Comparison of ENCODE assay signal across 14 cellular contexts in the genomic region with DNA sequence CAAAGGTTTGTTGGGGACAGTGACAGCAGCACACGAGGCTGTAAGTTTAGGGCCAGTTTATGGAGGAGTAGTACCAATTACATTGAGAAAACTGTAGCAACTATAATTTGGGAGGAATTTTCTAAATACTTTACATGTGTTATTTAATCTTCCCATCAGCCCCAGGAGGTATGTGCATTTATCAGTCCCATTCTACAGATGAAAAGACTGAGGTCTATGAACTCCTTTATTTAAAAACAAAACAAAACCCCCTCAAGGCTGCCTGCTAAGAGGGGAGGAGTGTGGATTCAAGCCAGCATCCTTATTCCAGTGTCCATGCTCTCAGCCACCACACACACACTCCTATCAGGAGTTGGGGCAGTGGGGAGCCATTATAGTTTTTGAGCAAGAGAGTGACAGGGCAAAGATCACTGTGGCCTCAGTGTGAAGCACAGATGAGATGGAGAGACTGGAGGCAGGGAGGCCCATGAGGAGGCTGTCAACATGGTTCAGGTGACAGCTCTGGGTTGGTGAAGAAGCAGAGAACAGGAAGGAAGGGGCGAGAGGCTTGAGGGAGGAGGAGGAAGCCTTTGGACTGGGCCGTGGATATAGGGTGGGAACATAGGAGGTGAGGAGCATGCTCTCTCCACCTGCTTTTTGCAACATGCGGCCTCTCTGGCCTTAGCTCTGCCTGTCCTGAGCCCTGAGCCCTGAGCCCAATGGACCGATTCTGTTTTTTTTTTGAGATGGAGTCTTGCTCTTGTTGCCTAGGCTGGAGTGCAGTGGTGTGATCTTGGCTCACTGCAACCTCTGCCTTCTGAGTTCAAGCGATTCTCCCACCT. TPM values are rescaled to one million over a fixed set of nuclear protein-coding genes. Genes with fewer than 3 reads are reported as not detected.
DNase-seq lines count a peak whose midpoint lies in the region; ATAC-seq and TF ChIP-seq lines count a peak whose summit lies in the region.
"Had no signal": no experiment of that assay in that cellular context is flagged by ENCODE, and none has a peak within 500 bp of the region (broad histone marks: within the 10 kb centered on the region; RNA-seq: fewer than 3 reads in every experiment).

No MANE protein-coding gene starts in this region.

- H3K4me3 Mint-ChIP-seq in CD4-positive, alpha-beta T cell, result peak overlapping the region; percentile 72
- H3K4me3 Mint-ChIP-seq in T-helper 17 cell, result peak overlapping the region; percentile 88
- H3K4me3 Mint-ChIP-seq: GM23338 had no signal

- intact Hi-C loops in CD4-positive, alpha-beta T cell (cut with DNase I, micrococcal nuclease), result loop anchor here in 1 of 2 experiments (10.0 kb wide), 1 partner anchor 272 kb away; no protein-coding TSS in a partner anchor
- intact Hi-C loops in gastrocnemius medialis (cut with DNase I; ENCODE audit: low total_unique reads), result no loop called here

- no peaks in the 10 kb centered on the region for H3K9me3 Mint-ChIP-seq in CD4-positive, alpha-beta T cell
- H3K9me3 Mint-ChIP-seq: GM23338 had no signal

- POLR2A ChIA-PET in CD4-positive, alpha-beta T cell (lab: Charles Lee), result interaction anchor here (0.8 to 4.5 kb wide), 13 partner anchors 9 to 269 kb away, joined by 3 to 46 read pairs (median 8); partner anchors contain the start of gene TNFRSF1B

- peaks cover 79% of the 10 kb centered on the region for H3K4me1 Mint-ChIP-seq in CD4-positive, alpha-beta T cell (ENCODE audit: low read depth)
- peaks cover 79% of the 10 kb centered on the region for H3K4me1 Mint-ChIP-seq in T-helper 17 cell

- no peak overlapping the region for H3K4me3 ChIP-seq in fibroblast of lung (replicated peaks in 1 of 4; ENCODE audit: control extremely low read depth in 1 of 4, insufficient read depth in 1 of 4, low read depth in 3 of 4, low read length in 4 of 4)
- H3K4me3 ChIP-seq in gastrocnemius medialis, result no peak overlapping the region
- H3K4me3 ChIP-seq: ascending aorta, GM23338, psoas muscle had no signal

- H3K36me3 Mint-ChIP-seq in CD4-positive, alpha-beta T cell (ENCODE audit: low read depth), result peaks cover 25% of the 10 kb centered on the region
- peaks cover 2% of the 10 kb centered on the region for H3K36me3 Mint-ChIP-seq in T-helper 17 cell (ENCODE audit: low read depth)

- no peaks in the 10 kb centered on the region for H3K9me3 ChIP-seq in CD4-positive, alpha-beta T cell (ENCODE audit: control insufficient read depth, low read length)
- no peaks in the 10 kb centered on the region for H3K9me3 ChIP-seq in T-helper 17 cell (ENCODE audit: control insufficient read depth, low read length, poor library complexity, severe bottlenecking)
- H3K9me3 ChIP-seq in fibroblast of lung (ENCODE audit: control insufficient read depth, insufficient read depth, low read depth, low read length), result no peaks in the 10 kb centered on the region
- H3K9me3 ChIP-seq in gastrocnemius medialis, result no peaks in the 10 kb centered on the region
- H3K9me3 ChIP-seq: ascending aorta, psoas muscle had no signal

- in situ Hi-C loops in gastrocnemius medialis (cut with MboI; ENCODE audit: low sequenced_read_pairs in 4 of 4), result no loop called here

- H3K4me1 ChIP-seq in fibroblast of lung (ENCODE audit: control insufficient read depth, extremely low read depth, insufficient read depth, low read length), result peaks cover 41% of the 10 kb centered on the region
- peaks cover 26 to 67% of the 10 kb centered on the region in 2 donors for H3K4me1 ChIP-seq in gastrocnemius medialis

- no peaks in the 10 kb centered on the region for H3K27me3 Mint-ChIP-seq in CD4-positive, alpha-beta T cell
- no peaks in the 10 kb centered on the region for H3K27me3 Mint-ChIP-seq in T-helper 17 cell

- peak overlapping the region; percentile 85 for H3K27ac ChIP-seq in CD4-positive, alpha-beta T cell (ENCODE audit: low read depth, low read length)
- H3K27ac ChIP-seq in fibroblast of lung (ENCODE audit: insufficient read depth, low read length) (peak overlapping the region; percentile 27), gastrocnemius medialis (peak overlapping the region; percentile 45 to 88 (median 86))

- CTCF ChIA-PET in CD4-positive, alpha-beta T cell (lab: Charles Lee), result interaction anchor here (3.0 to 5.3 kb wide), 2 partner anchors 8 to 52 kb away, joined by 13 to 67 read pairs; no protein-coding TSS in a partner anchor

- TF ChIP-seq POLR2A in gastrocnemius medialis (IDR thresholded peaks at IDR 0.05), result no peak

- no peaks in the 10 kb centered on the region for H4K20me1 ChIP-seq in fibroblast of lung (ENCODE audit: control insufficient read depth, extremely low read depth, insufficient read depth, low read length)

- H3K9ac ChIP-seq in fibroblast of lung (ENCODE audit: insufficient read depth, low read length), result no peak overlapping the region

- no peak for ATAC-seq in CD4-positive, alpha-beta T cell (ENCODE audit: poor library complexity)
- no peak for ATAC-seq in T-helper 17 cell
- no peak for ATAC-seq in gastrocnemius medialis
- no peak for ATAC-seq in GM19324 (IDR thresholded peaks at IDR 0.05; ENCODE audit: low FRiP score, unreplicated experiment)
- ATAC-seq: psoas muscle had no signal

- no peaks in the 10 kb centered on the region for H3K27me3 ChIP-seq in CD4-positive, alpha-beta T cell (ENCODE audit: control insufficient read depth, insufficient read depth, low read length)
- H3K27me3 ChIP-seq in fibroblast of lung (ENCODE audit: control insufficient read depth, insufficient read depth, low read length) (no peaks in the 10 kb centered on the region), gastrocnemius medialis (no peaks in the 10 kb centered on the region)
- H3K27me3 ChIP-seq: ascending aorta had no signal

- H3K36me3 ChIP-seq in fibroblast of lung (ENCODE audit: control insufficient read depth, insufficient read depth, low read length) (peaks cover 1% of the 10 kb centered on the region), gastrocnemius medialis (no peaks in the 10 kb centered on the region)
- H3K36me3 ChIP-seq: ascending aorta had no signal

- TF ChIP-seq CTCF in CD4-positive, alpha-beta T cell (IDR thresholded peaks at IDR 0.05), result no peak
- TF ChIP-seq CTCF in fibroblast of lung (conservative IDR thresholded peaks at IDR 0.05 in 1 of 2, IDR thresholded peaks at IDR 0.05 in 1 of 2; ENCODE audit: low read depth in 1 of 2, low read length in 2 of 2) (no peak), gastrocnemius medialis (IDR thresholded peaks at IDR 0.05 in 4 of 5, conservative IDR thresholded peaks at IDR 0.05 in 1 of 5) (no peak)

- H3K4me2 ChIP-seq in fibroblast of lung (ENCODE audit: extremely low read depth, insufficient read depth, low read length), result no peak overlapping the region
- H3K4me2 ChIP-seq: GM23338 had no signal

- H2AFZ ChIP-seq in fibroblast of lung (ENCODE audit: low read length), result no peak overlapping the region
- H2AFZ ChIP-seq: GM23338 had no signal

- DNase-seq in CD4-positive, alpha-beta T cell, result no peak
- no peak for DNase-seq in T-helper 17 cell
- no peak for DNase-seq in fibroblast of lung (ENCODE audit: low read depth in 2 of 2)
- DNase-seq in gastrocnemius medialis, result no peak
- no peak for DNase-seq in NCI-H2081 (lab: John Stamatoyannopoulos, UW)
- no peak for DNase-seq in GM03348 (ENCODE audit: low spot score)
- DNase-seq: GF-D8; midbrain; NCI-H187; psoas muscle; stimulated activated CD4-positive, alpha-beta T cell treated with anti-CD3 and anti-CD28 coated beads, Interleukin-4, amount 100 ng/mL, for 1 hour had no signal

- H3K79me2 ChIP-seq in fibroblast of lung (ENCODE audit: control insufficient read depth, insufficient read depth, low read length), result peaks cover 49% of the 10 kb centered on the region

- peak overlapping the region; percentile 96 for H3K27ac Mint-ChIP-seq in CD4-positive, alpha-beta T cell
- H3K27ac Mint-ChIP-seq in T-helper 17 cell, result peak overlapping the region; percentile 100
- H3K27ac Mint-ChIP-seq: GM23338 had no signal

RNA-seq across cellular contexts. Expression of gene TNFRSF1B, which starts 9.7 kb away (rescaled TPM):
- total RNA-seq in CD4-positive, alpha-beta T cell, result 10 to 100 TPM; 61.9 to 62.6 TPM
- 100 to 1,000 TPM; 127 to 132 TPM for total RNA-seq in T-helper 17 cell
- total RNA-seq in fibroblast of lung, result 23.9 and 24.8 TPM in 2 replicates
- 14.8 and 27.5 TPM in 2 replicates for polyA plus RNA-seq in fibroblast of lung
- polyA plus RNA-seq in fibroblast of lung (2012), result 20.5 and 37.0 TPM in 2 replicates
- 43.1 and 95.0 TPM in 2 replicates for polyA minus RNA-seq in fibroblast of lung (ENCODE audit: low replicate concordance)
- total RNA-seq in gastrocnemius medialis, result 10 to 100 TPM; 14.0 to 29.5 (median 18.8) TPM

RNA-seq across cellular contexts. Expression of gene VPS13D, which starts 53.3 kb away (rescaled TPM):
- 10 to 100 TPM; 63.0 to 67.3 TPM for total RNA-seq in CD4-positive, alpha-beta T cell
- total RNA-seq in T-helper 17 cell (10 to 100 TPM; 63.5 to 67.6 TPM), fibroblast of lung (30.6 and 40.0 TPM in 2 replicates), gastrocnemius medialis (10 to 100 TPM; 60.9 to 91.6 (median 71.6) TPM)
- 14.6 and 14.8 TPM in 2 replicates for polyA plus RNA-seq in fibroblast of lung
- polyA plus RNA-seq in fibroblast of lung (2012), result 9.8 and 11.0 TPM in 2 replicates
- 34.4 and 38.0 TPM in 2 replicates for polyA minus RNA-seq in fibroblast of lung (ENCODE audit: low replicate concordance)

Comparison
In these comparisons a context has a peak if more than half of its experiments do, and no peak if none do; other contexts are left out.
1. H3K27ac ChIP-seq: peak in every context shown above with its lines; median percentile 86 in gastrocnemius medialis; 85 in CD4-positive, alpha-beta T cell; 27 in fibroblast of lung.